ENCODE assay signal across 24 cellular contexts in genomic region chr5:57320552-57320951, GRCh38.
"Had no signal": no experiment of that assay in that cellular context is flagged by ENCODE, and none has a peak within 500 bp of the region (broad histone marks: within the 10 kb centered on the region; RNA-seq: fewer than 3 reads in every experiment).

No MANE protein-coding gene starts in this region.

- H3K4me3 ChIP-seq: coronary artery, esophagus muscularis mucosa, gastrocnemius medialis, heart right ventricle, left lung, lower lobe of right lung had no signal

- H3K9me3 ChIP-seq: esophagus muscularis mucosa, gastrocnemius medialis, heart right ventricle, left lung, lower lobe of right lung had no signal

- H3K27ac ChIP-seq: coronary artery, esophagus muscularis mucosa, foreskin keratinocyte, gastrocnemius medialis, heart right ventricle, left lung, lower lobe of right lung had no signal

- H3K4me1 ChIP-seq: foreskin keratinocyte, gastrocnemius medialis had no signal

- FAIRE-seq: colon, endometrium, endothelial cell of umbilical vein, islet of Langerhans, keratinocyte had no signal

- H3K27me3 ChIP-seq: esophagus muscularis mucosa, foreskin keratinocyte, gastrocnemius medialis, left lung had no signal

- H3K36me3 ChIP-seq: esophagus muscularis mucosa, gastrocnemius medialis, heart right ventricle, left lung, lower lobe of right lung had no signal

- DNase-seq: dermis blood vessel endothelial cell; effector CD8-positive, alpha-beta T cell; effector memory CD8-positive, alpha-beta T cell; endodermal cell; foreskin keratinocyte; gastrocnemius medialis; glutamatergic neuron; head of caudate nucleus; heart right ventricle; hippocampal formation; left cardiac atrium; left lung; left ventricle myocardium superior; lower lobe of right lung; mesendoderm; midbrain; naive thymus-derived CD4-positive, alpha-beta T cell had no signal

- ATAC-seq: effector memory CD8-positive, alpha-beta T cell; foreskin keratinocyte; gastrocnemius medialis; heart right ventricle; left cardiac atrium; left lung; left ventricle myocardium superior; lower lobe of right lung; naive thymus-derived CD4-positive, alpha-beta T cell had no signal
